ENCODE assay signal across 17 cellular contexts in the genomic region with DNA sequence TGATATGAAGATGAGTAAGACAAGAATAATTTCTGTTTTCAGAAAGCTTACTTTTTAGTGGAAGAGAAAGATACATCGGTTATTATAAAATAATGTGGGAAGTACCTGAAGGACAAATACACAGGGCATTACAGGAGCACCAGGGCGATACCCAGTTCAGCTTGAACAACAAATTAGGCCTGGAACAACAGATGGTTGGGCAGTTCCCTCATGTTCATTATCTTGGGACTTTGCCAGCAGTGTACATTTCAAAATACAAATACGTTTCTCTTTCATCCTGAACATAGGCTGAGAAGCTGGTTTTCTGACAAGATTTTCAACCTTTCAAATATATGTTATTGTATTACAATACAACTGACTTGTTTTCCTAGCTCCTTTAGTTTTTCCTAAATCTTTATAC.
DNase-seq lines count a peak whose midpoint lies in the region; ATAC-seq, FAIRE-seq and TF ChIP-seq lines count a peak whose summit lies in the region.
"Had no signal": no experiment of that assay in that cellular context is flagged by ENCODE, and none has a peak within 500 bp of the region (broad histone marks: within the 10 kb centered on the region; RNA-seq: fewer than 3 reads in every experiment).

No MANE protein-coding gene starts in this region.

- DNase-seq in COLO668 (lab: John Stamatoyannopoulos, UW; ENCODE audit: unreplicated experiment) (peak; percentile 39), NCI-H1105 treated with DMSO at 0.1 percent for 48 hours (lab: John Stamatoyannopoulos, UW) (peak; percentile 64), NCI-H524 treated with DMSO at 0.1 percent for 48 hours (lab: John Stamatoyannopoulos, UW) (peak; percentile 78), cerebellum (ENCODE audit: low spot score) (peak; percentile 57), EL (no peak), GM12892 (ENCODE audit: insufficient read length) (no peak)
- DNase-seq: ACHN; activated CD4-positive, alpha-beta T cell treated with anti-CD3 and anti-CD28 coated beads, Interleukin-2, amount 10 ng/mL, durations not matched to agents 7 days and 5 days; activated T-cell treated with anti-CD3 and anti-CD28 coated beads, Interleukin-2, amount 50 U/mL, for 1 hour; CD4-positive, alpha-beta T cell; left ventricle myocardium superior; spleen; trophoblast cell had no signal

- ATAC-seq in GM21515 (IDR thresholded peaks at IDR 0.05; ENCODE audit: unreplicated experiment) (no peak), HG03457 (IDR thresholded peaks at IDR 0.05; ENCODE audit: unreplicated experiment) (no peak)
- ATAC-seq: HepG2; left ventricle myocardium superior; stimulated activated memory B cell treated with anti-CD40 and anti-IgM and Interleukin-4, amounts not matched to agents 10 μg/mL and 1 μg/mL and 100 μg/mL, for 72 hours had no signal

- FAIRE-seq in GM12892 (lab: Jason Lieb, UNC) = no peak
- FAIRE-seq: HepG2 had no signal

- no peak for TF ChIP-seq POLR2A in GM12892 (IDR thresholded peaks at IDR 0.05; ENCODE audit: low read depth, low read length)

Comparison
In these comparisons a context has a peak if more than half of its experiments do, and no peak if none do; other contexts are left out.
1. DNase-seq: peak in COLO668 (single experiment), NCI-H1105 treated with DMSO at 0.1 percent for 48 hours (single experiment), NCI-H524 treated with DMSO at 0.1 percent for 48 hours (single experiment) and cerebellum (single experiment); none in EL (single experiment) and GM12892 (single experiment).